ENCODE assay signal across 8 cellular contexts in genomic region chr12:130818381-130819247, GRCh38. TPM values are rescaled to one million over a fixed set of nuclear protein-coding genes. Genes with fewer than 3 reads are reported as not detected.
DNase-seq lines count a peak whose midpoint lies in the region; ATAC-seq, FAIRE-seq and TF ChIP-seq lines count a peak whose summit lies in the region.

No MANE protein-coding gene starts in this region.

- TF ChIP-seq CTCF in CD14-positive monocyte (IDR thresholded peaks at IDR 0.05) (peak; percentile 100), astrocyte (IDR thresholded peaks at IDR 0.05; ENCODE audit: insufficient read depth, low read depth, low read length) (peak; percentile 39), spleen (IDR thresholded peaks at IDR 0.05 in 8 of 11, conservative IDR thresholded peaks at IDR 0.05 in 3 of 11) (peak in 9 of 11 experiments; percentile 36 to 96 (median 94))

- DNase-seq in CD14-positive monocyte (ENCODE audit: low spot score): no peak
- peak; percentile 36 to 80 (median 62) for DNase-seq in T-cell
- no peak for DNase-seq in astrocyte (ENCODE audit: low read depth)
- DNase-seq in spleen: peak; percentile 94
- no peak for DNase-seq in SJCRH30

- H3K27ac ChIP-seq in astrocyte (ENCODE audit: low read depth, low read length) (no peak overlapping the region), spleen (peak overlapping the region in 3 of 8 donors; percentile 15 to 49 (median 45)), SJCRH30 (no peak overlapping the region)

- H3K4me1 Mint-ChIP-seq in CD14-positive monocyte (peaks cover 14% of the 10 kb centered on the region), T-cell (peaks cover 15 to 25% (median 17%) of the 10 kb centered on the region in 3 donors), astrocyte (ENCODE audit: low read depth, unreplicated experiment) (peaks cover 19% of the 10 kb centered on the region)

- no peak for TF ChIP-seq POLR2A in spleen (IDR thresholded peaks at IDR 0.05)

- H3K27ac Mint-ChIP-seq in CD14-positive monocyte (peak overlapping the region in 6 of 7 donors; percentile 40 to 91 (median 66)), T-cell (peak overlapping the region; percentile 70 to 73), astrocyte (ENCODE audit: unreplicated experiment) (no peak overlapping the region)

- ATAC-seq in GM19395 (IDR thresholded peaks at IDR 0.05; ENCODE audit: unreplicated experiment): peak; percentile 91
- peak; percentile 65 for ATAC-seq in HG03520 (IDR thresholded peaks at IDR 0.05; ENCODE audit: unreplicated experiment)
- ATAC-seq in T-cell (replicated peaks in 1 of 4): peak; percentile 89 to 97 (median 94)

- H3K9me3 Mint-ChIP-seq in CD14-positive monocyte (no peaks in the 10 kb centered on the region), T-cell (no peaks in the 10 kb centered on the region), astrocyte (ENCODE audit: unreplicated experiment) (no peaks in the 10 kb centered on the region)

- H3K4me3 Mint-ChIP-seq in CD14-positive monocyte (peak overlapping the region; percentile 86 to 97), T-cell (peak overlapping the region; percentile 86 to 92 (median 90)), astrocyte (ENCODE audit: unreplicated experiment) (no peak overlapping the region)

- H3K9ac ChIP-seq in astrocyte (ENCODE audit: low read length): no peak overlapping the region
- no peak overlapping the region for H3K9ac ChIP-seq in iPS-15b (ENCODE audit: low read depth, low read length)

- no peak for FAIRE-seq in astrocyte (lab: Jason Lieb, UNC)

- H3K27me3 ChIP-seq in astrocyte (ENCODE audit: insufficient read depth, low read length): no peaks in the 10 kb centered on the region
- no peaks in the 10 kb centered on the region for H3K27me3 ChIP-seq in iPS-15b (ENCODE audit: control insufficient read depth, insufficient read depth, low read length)
- H3K27me3 ChIP-seq in spleen (replicated peaks in 1 of 7): no peaks in the 10 kb centered on the region
- H3K27me3 ChIP-seq in SJCRH30: no peaks in the 10 kb centered on the region

- peaks cover 6% of the 10 kb centered on the region for H4K20me1 ChIP-seq in astrocyte (ENCODE audit: insufficient read depth, low read length)

- intact Hi-C loops in CD14-positive monocyte (cut with micrococcal nuclease): no loop called here
- intact Hi-C loops in spleen (cut with DNase I; ENCODE audit: low total_unique reads): no loop called here

- no peaks in the 10 kb centered on the region for H3K4me1 ChIP-seq in astrocyte (ENCODE audit: insufficient read depth, low read length)
- H3K4me1 ChIP-seq in iPS-15b (ENCODE audit: control insufficient read depth, insufficient read depth, low read length): peaks cover 8% of the 10 kb centered on the region
- peaks cover 0 to 21% (median 14%) of the 10 kb centered on the region in 6 donors for H3K4me1 ChIP-seq in spleen
- H3K4me1 ChIP-seq in SJCRH30: peaks cover 5% of the 10 kb centered on the region; the same call in 1 of the 2 replicates

- H3K36me3 Mint-ChIP-seq in CD14-positive monocyte: peaks cover 35 to 38% of the 10 kb centered on the region in 2 donors
- H3K36me3 Mint-ChIP-seq in T-cell: peaks cover 33% of the 10 kb centered on the region
- peaks cover 4% of the 10 kb centered on the region for H3K36me3 Mint-ChIP-seq in astrocyte (ENCODE audit: low read depth, unreplicated experiment)

- peaks cover 11% of the 10 kb centered on the region for H3K36me3 ChIP-seq in astrocyte (ENCODE audit: insufficient read depth, low read length)
- H3K36me3 ChIP-seq in iPS-15b (ENCODE audit: control insufficient read depth, insufficient read depth, low read length): peaks cover 2% of the 10 kb centered on the region
- peaks cover 0 to 40% (median 8%) of the 10 kb centered on the region in 6 donors for H3K36me3 ChIP-seq in spleen
- peaks cover 6% of the 10 kb centered on the region for H3K36me3 ChIP-seq in SJCRH30

- H3K79me2 ChIP-seq in astrocyte (ENCODE audit: insufficient read depth, low read length): peaks cover 15% of the 10 kb centered on the region

- H3K4me2 ChIP-seq in astrocyte (ENCODE audit: low read length): peak overlapping the region; percentile 63

- POLR2A ChIA-PET in T-cell (lab: Charles Lee): no interaction called here

- H3K4me3 ChIP-seq in astrocyte (ENCODE audit: insufficient read depth, low read depth, low read length) (peak overlapping the region; percentile 29), iPS-15b (ENCODE audit: low read depth, low read length) (peak overlapping the region; percentile 28), spleen (peak overlapping the region; percentile 43 to 81 (median 57)), SJCRH30 (no peak overlapping the region)

- peaks cover 0 to 2% (median 1%) of the 10 kb centered on the region in 3 donors for H3K27me3 Mint-ChIP-seq in CD14-positive monocyte (ENCODE audit: low read depth in 3 of 3)
- H3K27me3 Mint-ChIP-seq in T-cell: no peaks in the 10 kb centered on the region
- H3K27me3 Mint-ChIP-seq in astrocyte (ENCODE audit: low read depth, unreplicated experiment): no peaks in the 10 kb centered on the region

- 9 to 22% (median 13%) methylated on average over 59 to 60 of the region's 60 CpGs for WGBS in spleen, 5 donors

- H3K9me3 ChIP-seq in astrocyte (ENCODE audit: insufficient read depth, low read depth, low read length): no peaks in the 10 kb centered on the region
- no peaks in the 10 kb centered on the region for H3K9me3 ChIP-seq in iPS-15b (ENCODE audit: control insufficient read depth, insufficient read depth, low read length)
- no peaks in the 10 kb centered on the region for H3K9me3 ChIP-seq in spleen
- no peaks in the 10 kb centered on the region for H3K9me3 ChIP-seq in SJCRH30 (replicated peaks)

- no peak overlapping the region for H2AFZ ChIP-seq in astrocyte (ENCODE audit: low read depth, low read length)

- CTCF ChIA-PET in T-cell (lab: Charles Lee): no interaction called here

RNA-seq across cellular contexts. Expression of gene STX2, which starts 20.4 kb away (rescaled TPM):
- 1 to 10 TPM; 4.8 to 7.6 TPM for polyA plus RNA-seq in CD14-positive monocyte
- 10 to 100 TPM; 21.8 to 26.7 (median 22.8) TPM for total RNA-seq in T-cell
- 30.5 and 33.0 TPM in 2 replicates for total RNA-seq in astrocyte
- 10 to 100 TPM; 11.5 to 18.4 (median 15.1) TPM for total RNA-seq in spleen
- polyA plus RNA-seq in spleen: 1 to 10 TPM; 7.4 to 9.1 (median 8.6) TPM
- 26.9 TPM in 2 replicates for total RNA-seq in SJCRH30 (2014; rRNA removed; shearing (Covaris generic))

RNA-seq across cellular contexts. Expression of gene RAN, which starts 53.3 kb away (rescaled TPM):
- polyA plus RNA-seq in CD14-positive monocyte: 100 to 1,000 TPM; 366 to 443 TPM
- total RNA-seq in T-cell: 100 to 1,000 TPM; 304 to 367 (median 308) TPM
- total RNA-seq in astrocyte: 795 and 872 TPM in 2 replicates
- 100 to 1,000 TPM; 128 to 423 (median 270) TPM for total RNA-seq in spleen
- 100 to 1,000 TPM; 225 to 412 (median 395) TPM for polyA plus RNA-seq in spleen
- total RNA-seq in SJCRH30 (2014; rRNA removed; shearing (Covaris generic)): 1,284 and 1,289 TPM in 2 replicates

Comparison
In these comparisons a context has a peak if more than half of its experiments do, and no peak if none do; other contexts are left out.
1. DNase-seq: peak in T-cell (34 of 34) and spleen (single experiment); none in CD14-positive monocyte (single experiment), astrocyte (single experiment) and SJCRH30 (0 of 2).
2. CTCF ChIP-seq: peak in every context shown above with its lines; median percentile 100 in CD14-positive monocyte; 94 in spleen; 39 in astrocyte.
3. Peak in every context shown above with its lines, with median percentiles within 50 percentile points of each other: ATAC-seq.